In genomic region chr19:29212614-29213573, GRCh38 we compare ENCODE assay signal across 8 cellular contexts. TPM values are rescaled to one million over a fixed set of nuclear protein-coding genes. Genes with fewer than 3 reads are reported as not detected.
DNase-seq lines count a peak whose midpoint lies in the region; ATAC-seq, FAIRE-seq and TF ChIP-seq lines count a peak whose summit lies in the region.

Gene UQCRFS1 (minus strand): TSS chr19:29213151. CDS start chr19:29213118, 33 bp downstream.

- H3K27me3 ChIP-seq in pancreas (no peaks in the 10 kb centered on the region), thyroid gland (no peaks in the 10 kb centered on the region)

- ATAC-seq in HG02840 (IDR thresholded peaks at IDR 0.05; ENCODE audit: low FRiP score, unreplicated experiment) = peak; percentile 97
- peak; percentile 99 for ATAC-seq in activated naive CD8-positive, alpha-beta T cell treated with anti-CD3 and anti-CD28 coated beads, Interleukin-2, amount 50 U/mL, for 24 hours
- peak; percentile 99 for ATAC-seq in Right ventricle myocardium superior (ENCODE audit: poor library complexity)
- peak; percentile 98 to 100 (median 99) for ATAC-seq in pancreas

- H3K36me3 ChIP-seq in pancreas (no peaks in the 10 kb centered on the region), thyroid gland (no peaks in the 10 kb centered on the region)

- TF ChIP-seq POLR2A in GM12892 (IDR thresholded peaks at IDR 0.05; ENCODE audit: low read depth, low read length) (peak; percentile 81), thyroid gland (IDR thresholded peaks at IDR 0.05) (peak; percentile 55 to 93)

- H3K36me3 Mint-ChIP-seq in activated naive CD8-positive, alpha-beta T cell treated with anti-CD3 and anti-CD28 coated beads, Interleukin-2, amount 50 U/mL, for 24 hours (ENCODE audit: low read depth) = peaks cover 36% of the 10 kb centered on the region

- TF ChIP-seq CTCF in pancreas (IDR thresholded peaks at IDR 0.05) (no peak), thyroid gland (IDR thresholded peaks at IDR 0.05) (no peak)

- DNase-seq in GM12892 (ENCODE audit: insufficient read length) (peak; percentile 85), NCI-H1436 (lab: John Stamatoyannopoulos, UW) (peak; percentile 95), SW480 (ENCODE audit: low spot score) (peak; percentile 92), Right ventricle myocardium superior (peak; percentile 97), pancreas (peak; percentile 93 to 98 (median 95)), thyroid gland (peak; percentile 95 to 97)
- peak; percentile 96 for DNase-seq in activated naive CD8-positive, alpha-beta T cell treated with anti-CD3 and anti-CD28 coated beads, Interleukin-2, amount 50 U/mL, for 24 hours

- H3K4me1 ChIP-seq in pancreas (peaks cover 0 to 14% (median 14%) of the 10 kb centered on the region in 3 donors), thyroid gland (peaks cover 5 to 9% of the 10 kb centered on the region in 2 donors)

- H3K4me3 Mint-ChIP-seq in activated naive CD8-positive, alpha-beta T cell treated with anti-CD3 and anti-CD28 coated beads, Interleukin-2, amount 50 U/mL, for 24 hours = peak within 1 kb of the TSS; percentile 92

- FAIRE-seq in GM12892 (lab: Jason Lieb, UNC) (peak; percentile 96), pancreas (lab: Jason Lieb, UNC) (no peak)

- peak within 1 kb of the TSS; percentile 84 to 90 (median 88) for H3K27ac ChIP-seq in pancreas
- peak within 1 kb of the TSS; percentile 80 to 89 (median 88) for H3K27ac ChIP-seq in thyroid gland

- peaks cover 46% of the 10 kb centered on the region for H3K4me1 Mint-ChIP-seq in activated naive CD8-positive, alpha-beta T cell treated with anti-CD3 and anti-CD28 coated beads, Interleukin-2, amount 50 U/mL, for 24 hours

- H3K9me3 ChIP-seq in pancreas = no peaks in the 10 kb centered on the region
- H3K9me3 ChIP-seq in thyroid gland = no peaks in the 10 kb centered on the region

- intact Hi-C loops in Right ventricle myocardium superior (cut with DNase I) = no loop called here
- intact Hi-C loops in pancreas (cut with DNase I) = no loop called here
- intact Hi-C loops in thyroid gland (cut with DNase I) = no loop called here

- H3K27me3 Mint-ChIP-seq in activated naive CD8-positive, alpha-beta T cell treated with anti-CD3 and anti-CD28 coated beads, Interleukin-2, amount 50 U/mL, for 24 hours = no peaks in the 10 kb centered on the region

- H3K9me3 Mint-ChIP-seq in activated naive CD8-positive, alpha-beta T cell treated with anti-CD3 and anti-CD28 coated beads, Interleukin-2, amount 50 U/mL, for 24 hours = peaks cover 4% of the 10 kb centered on the region

- 0 to 1% methylated on average over 61 to 93 of the region's 96 CpGs for WGBS in pancreas, 2 donors
- 2 to 3% methylated on average over 22 to 27 of the region's 96 CpGs for WGBS in thyroid gland, 2 donors

- H3K27ac Mint-ChIP-seq in activated naive CD8-positive, alpha-beta T cell treated with anti-CD3 and anti-CD28 coated beads, Interleukin-2, amount 50 U/mL, for 24 hours = peak within 1 kb of the TSS; percentile 90

- peak within 1 kb of the TSS; percentile 68 to 92 (median 84) for H3K4me3 ChIP-seq in pancreas
- peak within 1 kb of the TSS; percentile 45 to 100 (median 73) for H3K4me3 ChIP-seq in thyroid gland (replicated peaks in 1 of 3)

RNA-seq across cellular contexts. Expression of gene UQCRFS1, which starts in this region (rescaled TPM):
- polyA plus RNA-seq in GM12892 (2012; ENCODE audit: missing spikeins) = 46.9 TPM
- total RNA-seq in Right ventricle myocardium superior (167 TPM), pancreas (10 to 100 TPM; 12.9 to 17.3 (median 14.9) TPM), thyroid gland (10 to 100 TPM; 19.9 to 49.0 (median 31.9) TPM)
- polyA plus RNA-seq in pancreas = 10 to 100 TPM in 1 of 2 donors, 1 to 10 TPM in 1; 6.6 to 17.0 TPM

Comparison
In these comparisons a context has a peak if more than half of its experiments do, and no peak if none do; other contexts are left out.
1. Peak in every context shown above with its lines: DNase-seq, ATAC-seq, H3K4me3 ChIP-seq and H3K27ac ChIP-seq.